7 cellular contexts compared by ENCODE assay signal in genomic region chr5:159118958-159119659, GRCh38. TPM values are rescaled to one million over a fixed set of nuclear protein-coding genes. Genes with fewer than 3 reads are reported as not detected.
A peak's percentile ranks its signal among the peaks of the same experiment; 100 is the strongest.
DNase-seq lines count a peak whose midpoint lies in the region; ATAC-seq, FAIRE-seq and TF ChIP-seq lines count a peak whose summit lies in the region.
"Not testable (repeated sequence)": the region's sequence is repeated elsewhere in the genome, so short reads cannot be mapped to it uniquely, and the experiment has no call there.
"Had no signal": no experiment of that assay in that cellular context is flagged by ENCODE, and none has a peak within 500 bp of the region (broad histone marks: within the 10 kb centered on the region; RNA-seq: fewer than 3 reads in every experiment).

No MANE protein-coding gene starts in this region.

- FAIRE-seq in HepG2 (lab: Jason Lieb, UNC), result not testable (repeated sequence)

- H3K4me3 Mint-ChIP-seq in CD8-positive, alpha-beta T cell; chondrocyte (ENCODE audit: unreplicated experiment): not testable (repeated sequence)

- not testable (repeated sequence) for TF ChIP-seq RAD21 in HepG2 (CRISPR knock-in tag; IDR thresholded peaks at IDR 0.05)

- DNase-seq in CD8-positive, alpha-beta T cell; HepG2 (ENCODE audit: low spot score): not testable (repeated sequence)
- DNase-seq in chondrocyte (ENCODE audit: low spot score), result peak; percentile 85
- peak; percentile 78 for DNase-seq in posterior vena cava (ENCODE audit: low spot score)

- not testable (repeated sequence) for H3K36me3 Mint-ChIP-seq in CD8-positive, alpha-beta T cell; chondrocyte (ENCODE audit: low read depth)

- H3K4me2 ChIP-seq in HepG2 (ENCODE audit: low read depth, low read length), result not testable (repeated sequence)

- not testable (repeated sequence) for H4K20me1 ChIP-seq in HepG2 (ENCODE audit: insufficient read depth, low read length)

- H3K36me3 ChIP-seq in CD8-positive, alpha-beta T cell (ENCODE audit: insufficient read depth, low read length); HepG2 (replicated peaks in 1 of 2; ENCODE audit: control insufficient read depth in 1 of 2, insufficient read depth in 2 of 2, low read length in 2 of 2): not testable (repeated sequence)

- H2AFZ ChIP-seq in HepG2 (ENCODE audit: low read length), result not testable (repeated sequence)

- H3K9me3 ChIP-seq in CD8-positive, alpha-beta T cell (ENCODE audit: low read length); HepG2 (ENCODE audit: low read length): not testable (repeated sequence)

- in situ Hi-C loops in HepG2 (cut with HindIII; ENCODE audit: extremely low pct_ligation_motif_present, low pct_unique_long_range_greater_than_20kb), result not testable (repeated sequence)

- intact Hi-C loops in CD8-positive, alpha-beta T cell (cut with DNase I, micrococcal nuclease); HepG2 (cut with micrococcal nuclease; ENCODE audit: unreplicated experiment); posterior vena cava (cut with DNase I): not testable (repeated sequence)

- not testable (repeated sequence) for H3K27me3 ChIP-seq in CD8-positive, alpha-beta T cell (ENCODE audit: insufficient read depth, low read length); HepG2 (ENCODE audit: control insufficient read depth in 1 of 2, insufficient read depth in 2 of 2, low read length in 2 of 2)

- POLR2A ChIA-PET in CD8-positive, alpha-beta T cell (lab: Charles Lee); HepG2 (lab: Yijun Ruan, JAX): not testable (repeated sequence)

- peak overlapping the region; percentile 95 for H3K27ac Mint-ChIP-seq in CD8-positive, alpha-beta T cell
- H3K27ac Mint-ChIP-seq in chondrocyte (ENCODE audit: unreplicated experiment), result not testable (repeated sequence)

- WGBS in HepG2 (ENCODE audit: low lambda C conversion rate), result 56% methylated on average over 8 of the region's 39 CpGs

- H3K4me3 ChIP-seq in CD8-positive, alpha-beta T cell (ENCODE audit: low read depth, low read length); HepG2 (replicated peaks in 1 of 3; ENCODE audit: insufficient read depth in 1 of 3, low read depth in 2 of 3, low read length in 3 of 3): not testable (repeated sequence)

- not testable (repeated sequence) for TF ChIP-seq POLR2A in HepG2 (IDR thresholded peaks at IDR 0.05; ENCODE audit: insufficient read depth in 1 of 2, low read depth in 2 of 2, low read length in 2 of 2)

- CTCF ChIA-PET in CD8-positive, alpha-beta T cell (lab: Charles Lee), result interaction anchor here (0.9 to 3.7 kb wide), 3 partner anchors 13 to 424 kb away, joined by 3 to 22 read pairs (median 19); no protein-coding TSS in a partner anchor
- CTCF ChIA-PET in HepG2 (lab: Yijun Ruan, JAX; ENCODE audit: low intra/inter-chr PET ratio, low total read pairs), result not testable (repeated sequence)

- H3K27ac ChIP-seq in CD8-positive, alpha-beta T cell (ENCODE audit: low read depth, low read length); HepG2 (ENCODE audit: extremely low read length, insufficient read depth, low read length): not testable (repeated sequence)

- peaks cover 22% of the 10 kb centered on the region for H3K4me1 Mint-ChIP-seq in CD8-positive, alpha-beta T cell (ENCODE audit: low read depth)
- H3K4me1 Mint-ChIP-seq in chondrocyte (ENCODE audit: low read depth), result peaks cover 12% of the 10 kb centered on the region

- not testable (repeated sequence) for TF ChIP-seq EP300 in HepG2 (IDR thresholded peaks at IDR 0.05; ENCODE audit: low read depth in 2 of 2, low read length in 2 of 2); HepG2 (CRISPR knock-in tag; IDR thresholded peaks at IDR 0.05; ENCODE audit: borderline replicate concordance)

- H3K79me2 ChIP-seq in HepG2 (ENCODE audit: insufficient read depth, low read length), result not testable (repeated sequence)

- BruUV-seq in HepG2 (replicated peaks; lab: Mats Ljungman, UMichigan), result not testable (repeated sequence)

- not testable (repeated sequence) for H3K9ac ChIP-seq in HepG2 (ENCODE audit: insufficient read depth, low read depth, low read length)

- not testable (repeated sequence) for H3K27me3 Mint-ChIP-seq in CD8-positive, alpha-beta T cell (ENCODE audit: low read depth); chondrocyte (ENCODE audit: low read depth)

- not testable (repeated sequence) for TF ChIP-seq CTCF in CD8-positive, alpha-beta T cell (IDR thresholded peaks at IDR 0.05); chondrocyte (IDR thresholded peaks at IDR 0.05); HepG2 (CRISPR knock-in tag; IDR thresholded peaks at IDR 0.05)

- H3K4me1 ChIP-seq in CD8-positive, alpha-beta T cell (ENCODE audit: insufficient read depth, low read length), result peaks cover 15% of the 10 kb centered on the region
- peaks cover 12% of the 10 kb centered on the region; the same call in 1 of the 2 replicates for H3K4me1 ChIP-seq in HepG2 (ENCODE audit: insufficient read depth, low read length)

- H3K9me3 Mint-ChIP-seq in CD8-positive, alpha-beta T cell, result not testable (repeated sequence)
- peaks cover 10% of the 10 kb centered on the region for H3K9me3 Mint-ChIP-seq in chondrocyte (ENCODE audit: low read depth)

- not testable (repeated sequence) for ATAC-seq in CD8-positive, alpha-beta T cell
- ATAC-seq in HepG2, result peak; percentile 28; the same call in 2 of the 3 replicates

TF ChIP-seq in HepG2, 621 proteins besides CTCF, POLR2A, EP300 and RAD21:
- TF ChIP-seq ZNF563 (CRISPR knock-in tag; IDR thresholded peaks at IDR 0.05) (peak; percentile 39; the same call in 1 of the 2 replicates), NR2F6 (CRISPR knock-in tag; IDR thresholded peaks at IDR 0.05) (0 out of 2 replicates have a peak, but pooled peaks have one; percentile 26)
- TF ChIP-seq NR2F6 (IDR thresholded peaks at IDR 0.05), result not testable (repeated sequence)

RNA-seq across cellular contexts. Expression of gene EBF1, which starts 19.4 kb away (rescaled TPM):
- total RNA-seq in CD8-positive, alpha-beta T cell, result 1 to 10 TPM in 1 of 2 experiments, under 1 TPM in 1; 0.67 to 1.3 TPM
- 60.9 to 71.5 TPM (median 67.9 TPM) in 3 replicates for total RNA-seq in chondrocyte
- not detected in 2 replicates for total RNA-seq in HepG2 (2016; rRNA removed; fragmentation: Illumina TruSeq; extraction: Trizol)
- total RNA-seq in HepG2 (2016; cell fraction: cytosol; rRNA removed; fragmentation: Illumina TruSeq; extraction: Trizol; ENCODE audit: low read depth), result not detected in 2 replicates
- not detected in 2 replicates for total RNA-seq in HepG2 (2016; cell fraction: insoluble cytoplasmic fraction; rRNA removed; fragmentation: Illumina TruSeq; extraction: Trizol)
- total RNA-seq in HepG2 (2016; cell fraction: membrane; rRNA removed; fragmentation: Illumina TruSeq; extraction: Trizol), result not detected in 2 replicates
- total RNA-seq in HepG2 (2016; cell fraction: nucleus; rRNA removed; fragmentation: Illumina TruSeq; extraction: Trizol), result not detected in 2 replicates
- not detected in 2 replicates for polyA plus RNA-seq in HepG2 (2011; rRNA removed)
- polyA plus RNA-seq in HepG2 (2011; cell fraction: cytosol; rRNA removed), result not detected in 2 replicates
- not detected in 2 replicates for polyA plus RNA-seq in HepG2 (2011; cell fraction: nucleus; rRNA removed)
- not detected in 2 replicates for polyA plus RNA-seq in HepG2 (2012)
- not detected in 2 replicates for polyA plus RNA-seq in HepG2 (2016; cell fraction: cytosol; fragmentation: Illumina TruSeq; extraction: Trizol; ENCODE audit: low read depth)
- not detected in 2 replicates for polyA plus RNA-seq in HepG2 (2016; cell fraction: insoluble cytoplasmic fraction; fragmentation: Illumina TruSeq; extraction: Trizol; ENCODE audit: low read depth)
- polyA plus RNA-seq in HepG2 (2016; cell fraction: membrane; fragmentation: Illumina TruSeq; extraction: Trizol; ENCODE audit: low read depth), result not detected in 2 replicates
- not detected in 2 replicates for polyA plus RNA-seq in HepG2 (2016; cell fraction: nucleus; fragmentation: Illumina TruSeq; extraction: Trizol; ENCODE audit: insufficient read depth, low read depth)
- polyA minus RNA-seq in HepG2 (2011; rRNA and poly(A)+ RNA removed; ENCODE audit: low replicate concordance), result 0.14 TPM in 1 of 2 replicates, not detected in the other
- polyA minus RNA-seq in HepG2 (2011; cell fraction: cytosol; rRNA and poly(A)+ RNA removed), result not detected in 2 replicates
- not detected in 2 replicates for polyA minus RNA-seq in HepG2 (2011; cell fraction: nucleus; rRNA and poly(A)+ RNA removed)
- total RNA-seq in posterior vena cava, result 10 to 100 TPM; 46.6 to 87.4 TPM
- total RNA-seq: G401 had no signal
- polyA plus RNA-seq: CD14-positive monocyte; CD8-positive, alpha-beta memory T cell had no signal

Comparison
In these comparisons a context has a peak if more than half of its experiments do, and no peak if none do; other contexts are left out.
1. RNA of gene EBF1, which starts 19.4 kb away (total RNA-seq): 46.6 to 87.4 TPM in posterior vena cava and 60.9 to 71.5 TPM in chondrocyte; 0.67 to 1.3 TPM in CD8-positive, alpha-beta T cell and not detected in HepG2; every median in the first group is over 10 times any median in the second.